14 cellular contexts compared by ENCODE assay signal in the genomic region with DNA sequence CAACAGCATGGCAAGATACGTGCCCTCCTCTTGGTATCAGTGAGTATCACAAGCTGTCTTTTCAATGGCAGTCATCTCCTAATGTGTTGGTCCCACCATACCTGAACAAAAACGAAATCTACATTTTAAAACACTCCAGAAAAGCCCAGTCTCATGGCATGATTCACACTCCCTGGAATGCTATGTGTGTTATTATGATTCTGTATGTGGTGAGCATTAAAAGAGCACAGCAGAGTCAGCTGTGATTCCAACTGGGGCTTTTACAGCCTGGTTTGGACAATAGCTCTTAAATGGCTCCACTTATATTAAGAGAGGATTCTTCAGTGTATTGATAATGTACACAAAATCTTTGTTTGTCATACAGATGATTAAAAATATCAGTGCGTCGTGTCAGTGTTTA.
DNase-seq lines count a peak whose midpoint lies in the region; FAIRE-seq and TF ChIP-seq lines count a peak whose summit lies in the region.
"Had no signal": no experiment of that assay in that cellular context is flagged by ENCODE, and none has a peak within 500 bp of the region (broad histone marks: within the 10 kb centered on the region; RNA-seq: fewer than 3 reads in every experiment).

No MANE protein-coding gene starts in this region.

- H2AFZ ChIP-seq in trophoblast cell (ENCODE audit: insufficient read depth, low read length, poor library complexity): no peak overlapping the region

- no peak overlapping the region for H3K9ac ChIP-seq in trophoblast cell (ENCODE audit: low read length)

- no peak overlapping the region for H4K12ac ChIP-seq in trophoblast cell (ENCODE audit: low read depth, low read length)

- H3K27me3 ChIP-seq in bronchial epithelial cell (ENCODE audit: control insufficient read depth, insufficient read depth, low read length) (no peaks in the 10 kb centered on the region), trophoblast cell (ENCODE audit: insufficient read depth, low read length) (no peaks in the 10 kb centered on the region)

- no peak overlapping the region for H4K8ac ChIP-seq in trophoblast cell (ENCODE audit: low read depth, low read length)

- no CpG with 5 or more reads among the region's 4 CpGs for WGBS in trophoblast cell (ENCODE audit: extremely low coverage, insufficient coverage, insufficient read length)

- no peaks in the 10 kb centered on the region for H3K36me3 ChIP-seq in bronchial epithelial cell (ENCODE audit: control insufficient read depth, insufficient read depth, low read length)
- H3K36me3 ChIP-seq in trophoblast cell (ENCODE audit: control insufficient read depth in 1 of 2, insufficient read depth in 2 of 2, low read length in 2 of 2): no peaks in the 10 kb centered on the region

- H3K4me3 ChIP-seq in bronchial epithelial cell (ENCODE audit: low read depth, low read length): no peak overlapping the region
- no peak overlapping the region for H3K4me3 ChIP-seq in trophoblast cell (ENCODE audit: low read depth, low read length)
- H3K4me3 ChIP-seq: A549, K562 had no signal

- TF ChIP-seq CTCF in bronchial epithelial cell (IDR thresholded peaks at IDR 0.05; ENCODE audit: insufficient read depth, low read length, severe bottlenecking): no peak

- H3K14ac ChIP-seq in trophoblast cell (ENCODE audit: low read length): no peak overlapping the region

- H3K4ac ChIP-seq in trophoblast cell (ENCODE audit: low read depth, low read length): no peak overlapping the region

- no peak overlapping the region for H3K18ac ChIP-seq in trophoblast cell (ENCODE audit: low read length)

- no peaks in the 10 kb centered on the region for H3K4me1 ChIP-seq in trophoblast cell (ENCODE audit: control insufficient read depth in 1 of 2, insufficient read depth in 2 of 2, low read length in 2 of 2)
- H3K4me1 ChIP-seq: A549 had no signal

- H3K79me1 ChIP-seq in trophoblast cell (ENCODE audit: low read length): no peaks in the 10 kb centered on the region

- no peak overlapping the region for H3K23ac ChIP-seq in trophoblast cell (ENCODE audit: low read length)

- FAIRE-seq in bronchial epithelial cell (lab: Jason Lieb, UNC): peak; percentile 36
- FAIRE-seq: A549, K562 had no signal

- H3K27ac ChIP-seq in trophoblast cell (ENCODE audit: low read depth, low read length): no peak overlapping the region
- H3K27ac ChIP-seq: A549, C4-2B, RWPE1 had no signal

- DNase-seq in EL: peak; percentile 8
- DNase-seq in M059J (ENCODE audit: low read depth): peak; percentile 22
- peak; percentile 7 for DNase-seq in bronchial epithelial cell (ENCODE audit: low read depth)
- DNase-seq in trophoblast cell: peak; percentile 1 to 32
- no peak for DNase-seq in stimulated activated naive CD4-positive, alpha-beta T cell treated with Interleukin-2 at 50 U/mL for 16 hours (lab: John Stamatoyannopoulos, UW)
- DNase-seq in hypothalamus (lab: John Stamatoyannopoulos, UW): no peak
- DNase-seq in stimulated activated CD8-positive, alpha-beta memory T cell treated with anti-CD3 and anti-CD28 coated beads, Interleukin-4, amount 100 ng/mL, for 48 hours: no peak
- DNase-seq in islet precursor cell: no peak
- DNase-seq: NCI-H1417 treated with DMSO at 0.1 percent for 48 hours, NCI-H1930 had no signal

- H2AK5ac ChIP-seq in trophoblast cell (ENCODE audit: low read length): no peak overlapping the region

- no peaks in the 10 kb centered on the region for H3K9me3 ChIP-seq in trophoblast cell (ENCODE audit: insufficient read depth, low read depth, low read length)
- H3K9me3 ChIP-seq: A549 had no signal

- H2BK120ac ChIP-seq in trophoblast cell (ENCODE audit: insufficient read depth, low read length, poor library complexity): no peak overlapping the region

- no peak overlapping the region for H2BK12ac ChIP-seq in trophoblast cell (ENCODE audit: low read length)

- H2BK5ac ChIP-seq in trophoblast cell (ENCODE audit: low read depth, low read length, poor library complexity): no peak overlapping the region

- no peak overlapping the region for H4K91ac ChIP-seq in trophoblast cell (ENCODE audit: low read depth, low read length)

- no peaks in the 10 kb centered on the region for H3K79me2 ChIP-seq in trophoblast cell (ENCODE audit: control insufficient read depth, insufficient read depth, low read length, poor library complexity)

- no peak overlapping the region for H3K4me2 ChIP-seq in trophoblast cell (ENCODE audit: low read length)
- H3K4me2 ChIP-seq: A549 had no signal

Comparison
In these comparisons a context has a peak if more than half of its experiments do, and no peak if none do; other contexts are left out.
1. DNase-seq: peak in EL (single experiment), M059J (single experiment), bronchial epithelial cell (single experiment) and trophoblast cell (2 of 2); none in stimulated activated naive CD4-positive, alpha-beta T cell treated with Interleukin-2 at 50 U/mL for 16 hours (single experiment), hypothalamus (0 of 51), stimulated activated CD8-positive, alpha-beta memory T cell treated with anti-CD3 and anti-CD28 coated beads, Interleukin-4, amount 100 ng/mL, for 48 hours (single experiment) and islet precursor cell (single experiment).